8 cellular contexts compared by ENCODE assay signal in the genomic region with DNA sequence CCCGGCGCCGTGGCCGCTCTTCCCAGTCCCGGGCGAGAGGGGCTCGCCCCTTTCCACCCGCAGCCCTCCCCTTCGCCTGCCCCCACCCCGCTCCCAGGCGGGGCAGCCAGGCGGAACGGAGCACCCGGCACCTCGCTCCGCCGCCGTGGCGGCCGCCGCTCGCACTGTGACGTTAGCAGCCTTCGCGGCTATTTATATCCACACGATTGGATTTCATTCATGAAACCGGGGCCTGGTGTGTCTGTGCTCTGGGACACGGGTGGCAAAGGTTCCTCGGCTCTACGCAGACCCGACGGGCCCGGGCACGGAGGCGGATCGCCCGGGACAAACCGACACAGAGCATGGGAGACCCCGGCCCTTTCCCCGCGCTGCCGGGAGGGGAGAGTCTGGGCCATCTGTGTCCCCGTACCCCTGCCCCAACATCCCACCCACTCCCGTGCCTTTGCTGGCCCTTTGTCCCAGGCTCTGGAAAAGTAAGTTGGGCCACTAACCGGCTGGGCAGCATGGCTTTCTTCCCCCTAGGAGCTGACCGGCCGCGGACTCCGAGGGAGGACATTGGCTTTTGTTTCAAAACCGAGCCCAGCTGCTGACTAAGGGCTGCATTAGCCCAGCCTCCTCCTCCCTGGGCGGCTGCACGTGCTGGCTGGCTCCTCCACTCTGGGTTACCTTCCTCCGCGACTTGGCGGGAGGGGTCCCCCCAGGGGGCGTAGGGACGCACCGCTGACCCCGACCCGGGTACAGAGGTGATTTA. TPM values are rescaled to one million over a fixed set of nuclear protein-coding genes. Genes with fewer than 3 reads are reported as not detected.
DNase-seq lines count a peak whose midpoint lies in the region; ATAC-seq and TF ChIP-seq lines count a peak whose summit lies in the region.

A gene with protein sequence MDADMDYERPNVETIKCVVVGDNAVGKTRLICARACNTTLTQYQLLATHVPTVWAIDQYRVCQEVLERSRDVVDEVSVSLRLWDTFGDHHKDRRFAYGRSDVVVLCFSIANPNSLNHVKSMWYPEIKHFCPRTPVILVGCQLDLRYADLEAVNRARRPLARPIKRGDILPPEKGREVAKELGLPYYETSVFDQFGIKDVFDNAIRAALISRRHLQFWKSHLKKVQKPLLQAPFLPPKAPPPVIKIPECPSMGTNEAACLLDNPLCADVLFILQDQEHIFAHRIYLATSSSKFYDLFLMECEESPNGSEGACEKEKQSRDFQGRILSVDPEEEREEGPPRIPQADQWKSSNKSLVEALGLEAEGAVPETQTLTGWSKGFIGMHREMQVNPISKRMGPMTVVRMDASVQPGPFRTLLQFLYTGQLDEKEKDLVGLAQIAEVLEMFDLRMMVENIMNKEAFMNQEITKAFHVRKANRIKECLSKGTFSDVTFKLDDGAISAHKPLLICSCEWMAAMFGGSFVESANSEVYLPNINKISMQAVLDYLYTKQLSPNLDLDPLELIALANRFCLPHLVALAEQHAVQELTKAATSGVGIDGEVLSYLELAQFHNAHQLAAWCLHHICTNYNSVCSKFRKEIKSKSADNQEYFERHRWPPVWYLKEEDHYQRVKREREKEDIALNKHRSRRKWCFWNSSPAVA (minus strand): TSS at position 27 of the 751 bp plus-strand sequence. CDS start 32,643 bp downstream, outside the sequence.

- no peaks in the 10 kb centered on the region for H3K9me3 Mint-ChIP-seq in activated CD8-positive, alpha-beta memory T cell treated with anti-CD3 and anti-CD28 coated beads, Interleukin-2, amount 10 ng/mL, durations not matched to agents 7 days and 5 days (ENCODE audit: low read depth)
- no peaks in the 10 kb centered on the region for H3K9me3 Mint-ChIP-seq in mesothelial cell of epicardium

- H3K27ac ChIP-seq in esophagus muscularis mucosa (replicated peaks in 1 of 4) (peak within 1 kb of the TSS; percentile 96 to 98 (median 96)), thoracic aorta (peak within 1 kb of the TSS; percentile 96 to 99)

- H3K4me3 Mint-ChIP-seq in activated CD8-positive, alpha-beta memory T cell treated with anti-CD3 and anti-CD28 coated beads, Interleukin-2, amount 10 ng/mL, durations not matched to agents 7 days and 5 days, result peak within 1 kb of the TSS; percentile 32
- peak within 1 kb of the TSS; percentile 91 for H3K4me3 Mint-ChIP-seq in mesothelial cell of epicardium

- H3K36me3 Mint-ChIP-seq in activated CD8-positive, alpha-beta memory T cell treated with anti-CD3 and anti-CD28 coated beads, Interleukin-2, amount 10 ng/mL, durations not matched to agents 7 days and 5 days, result no peaks in the 10 kb centered on the region
- peaks cover 5% of the 10 kb centered on the region for H3K36me3 Mint-ChIP-seq in mesothelial cell of epicardium

- CTCF ChIA-PET in activated CD8-positive, alpha-beta memory T cell treated with anti-CD3 and anti-CD28 coated beads, Interleukin-2, amount 10 ng/mL, durations not matched to agents 7 days and 5 days (lab: Charles Lee), result no interaction called here

- ATAC-seq in HG02642 (IDR thresholded peaks at IDR 0.05; ENCODE audit: poor library complexity, unreplicated experiment) (peak; percentile 65), thoracic aorta (ENCODE audit: insufficient number of reproducible peaks, low FRiP score, low read depth) (peak; percentile 83)
- peak; percentile 60 for ATAC-seq in activated CD8-positive, alpha-beta memory T cell treated with anti-CD3 and anti-CD28 coated beads, Interleukin-2, amount 10 ng/mL, durations not matched to agents 7 days and 5 days

- H3K27me3 ChIP-seq in esophagus muscularis mucosa, result no peaks in the 10 kb centered on the region
- H3K27me3 ChIP-seq in thoracic aorta (replicated peaks; ENCODE audit: insufficient read depth), result no peaks in the 10 kb centered on the region

- H3K9me3 ChIP-seq in esophagus muscularis mucosa, result no peaks in the 10 kb centered on the region
- H3K9me3 ChIP-seq in thoracic aorta, result no peaks in the 10 kb centered on the region

- no peak within 1 kb of the TSS for H3K27ac Mint-ChIP-seq in activated CD8-positive, alpha-beta memory T cell treated with anti-CD3 and anti-CD28 coated beads, Interleukin-2, amount 10 ng/mL, durations not matched to agents 7 days and 5 days
- peak within 1 kb of the TSS; percentile 99 for H3K27ac Mint-ChIP-seq in mesothelial cell of epicardium

- H3K4me1 ChIP-seq in esophagus muscularis mucosa (peaks cover 15 to 40% (median 36%) of the 10 kb centered on the region in 4 donors), thoracic aorta (ENCODE audit: control insufficient read depth in 1 of 2, low read depth in 2 of 2) (peaks cover 9 to 19% of the 10 kb centered on the region in 2 donors)

- DNase-seq in activated effector memory CD4-positive, alpha-beta T cell treated with anti-CD3 and anti-CD28 coated beads, Interleukin-2, amount 50 U/mL, for 16 hours, result peak; percentile 67
- DNase-seq in activated effector memory CD4-positive, alpha-beta T cell treated with Interleukin-2 at 50 U/mL for 16 hours, result no peak
- DNase-seq in NCI-H2107 (lab: John Stamatoyannopoulos, UW), result peak; percentile 37
- no peak for DNase-seq in activated CD8-positive, alpha-beta memory T cell treated with anti-CD3 and anti-CD28 coated beads, Interleukin-2, amount 10 ng/mL, durations not matched to agents 7 days and 5 days
- peak; percentile 93 for DNase-seq in esophagus muscularis mucosa (ENCODE audit: extremely low spot score)
- DNase-seq in mesothelial cell of epicardium (ENCODE audit: low spot score in 2 of 2, unreplicated experiment in 2 of 2), result peak; percentile 62 to 79
- peak; percentile 4 for DNase-seq in thoracic aorta (ENCODE audit: low spot score)

- no peak for TF ChIP-seq EP300 in esophagus muscularis mucosa (IDR thresholded peaks at IDR 0.05)

- TF ChIP-seq POLR2A in esophagus muscularis mucosa (IDR thresholded peaks at IDR 0.05; ENCODE audit: low read depth), result peak; percentile 84

- H3K4me1 Mint-ChIP-seq in activated CD8-positive, alpha-beta memory T cell treated with anti-CD3 and anti-CD28 coated beads, Interleukin-2, amount 10 ng/mL, durations not matched to agents 7 days and 5 days, result peaks cover 8% of the 10 kb centered on the region
- peaks cover 37% of the 10 kb centered on the region for H3K4me1 Mint-ChIP-seq in mesothelial cell of epicardium

- H3K27me3 Mint-ChIP-seq in activated CD8-positive, alpha-beta memory T cell treated with anti-CD3 and anti-CD28 coated beads, Interleukin-2, amount 10 ng/mL, durations not matched to agents 7 days and 5 days, result peaks cover 84% of the 10 kb centered on the region
- H3K27me3 Mint-ChIP-seq in mesothelial cell of epicardium (ENCODE audit: low read depth), result no peaks in the 10 kb centered on the region

- no peak for TF ChIP-seq CTCF in esophagus muscularis mucosa (IDR thresholded peaks at IDR 0.05)
- no peak for TF ChIP-seq CTCF in mesothelial cell of epicardium (IDR thresholded peaks at IDR 0.05; ENCODE audit: unreplicated experiment)
- no peak for TF ChIP-seq CTCF in thoracic aorta (IDR thresholded peaks at IDR 0.05)

- H3K4me3 ChIP-seq in esophagus muscularis mucosa (peak within 1 kb of the TSS; percentile 78 to 94 (median 86)), thoracic aorta (peak within 1 kb of the TSS; percentile 90)

- WGBS in esophagus muscularis mucosa, result 2% methylated on average over 10 of the region's 60 CpGs

- H3K36me3 ChIP-seq in esophagus muscularis mucosa, result no peaks in the 10 kb centered on the region
- H3K36me3 ChIP-seq in thoracic aorta, result no peaks in the 10 kb centered on the region

- intact Hi-C loops in esophagus muscularis mucosa (cut with DNase I), result loop anchor here (5.0 kb wide), 1 partner anchor 37 kb away; no protein-coding TSS in a partner anchor

RNA-seq across cellular contexts. Expression of the gene that starts here (rescaled TPM):
- total RNA-seq in activated CD8-positive, alpha-beta memory T cell treated with anti-CD3 and anti-CD28 coated beads, Interleukin-2, amount 10 ng/mL, durations not matched to agents 7 days and 5 days, result under 1 TPM in 1 of 2 experiments, not detected in 1; 0.07 TPM
- 10 to 100 TPM; 16.7 to 39.2 (median 20.1) TPM for total RNA-seq in esophagus muscularis mucosa
- 50.3 to 52.5 TPM (median 51.2 TPM) in 3 replicates for total RNA-seq in mesothelial cell of epicardium
- 10 to 100 TPM; 16.7 to 19.6 TPM for total RNA-seq in thoracic aorta

Comparison
In these comparisons a context has a peak if more than half of its experiments do, and no peak if none do; other contexts are left out.
1. RNA of the gene that starts here (total RNA-seq): 50.3 to 52.5 TPM in mesothelial cell of epicardium, 16.7 to 39.2 TPM in esophagus muscularis mucosa and 16.7 to 19.6 TPM in thoracic aorta; 0.07 TPM in activated CD8-positive, alpha-beta memory T cell treated with anti-CD3 and anti-CD28 coated beads, Interleukin-2, amount 10 ng/mL, durations not matched to agents 7 days and 5 days; every median in the first group is over 10 times any median in the second.
2. DNase-seq: peak in activated effector memory CD4-positive, alpha-beta T cell treated with anti-CD3 and anti-CD28 coated beads, Interleukin-2, amount 50 U/mL, for 16 hours (single experiment), NCI-H2107 (single experiment), esophagus muscularis mucosa (single experiment), mesothelial cell of epicardium (2 of 2) and thoracic aorta (single experiment); none in activated effector memory CD4-positive, alpha-beta T cell treated with Interleukin-2 at 50 U/mL for 16 hours (single experiment) and activated CD8-positive, alpha-beta memory T cell treated with anti-CD3 and anti-CD28 coated beads, Interleukin-2, amount 10 ng/mL, durations not matched to agents 7 days and 5 days (single experiment).
3. Peak in ATAC-seq in activated CD8-positive, alpha-beta memory T cell treated with anti-CD3 and anti-CD28 coated beads, Interleukin-2, amount 10 ng/mL, durations not matched to agents 7 days and 5 days; RNA of the gene not detected or under 1 TPM.
4. Peak in every context shown above with its lines, with median percentiles within 50 percentile points of each other: ATAC-seq.